In the genomic region with DNA sequence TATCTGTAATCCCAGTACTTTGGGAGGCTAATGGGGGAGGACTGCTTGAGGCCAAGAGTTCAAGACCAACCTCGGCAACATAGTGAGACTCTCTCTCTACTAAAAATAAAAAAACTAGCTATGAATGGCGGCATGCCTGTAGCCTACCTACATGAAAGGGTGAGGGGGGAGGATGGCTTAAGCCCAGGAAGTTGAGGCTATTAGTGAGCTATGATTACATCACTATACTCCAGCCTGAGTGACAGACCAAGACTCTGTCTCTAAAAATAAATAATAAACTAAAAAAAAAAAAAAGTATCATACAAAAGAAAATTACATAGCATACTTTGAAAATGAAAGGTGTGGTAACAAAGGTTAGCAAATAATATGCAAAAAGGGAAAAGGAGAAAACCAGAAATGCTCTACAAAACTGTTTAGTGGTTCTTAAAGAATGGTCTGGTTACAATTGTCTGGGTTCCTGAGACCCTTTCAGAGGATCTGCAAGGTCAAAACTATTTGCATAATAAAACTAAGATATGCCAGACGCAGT, we compare ENCODE assay signal across 3 cellular contexts.
A peak's percentile ranks its signal among the peaks of the same experiment; 100 is the strongest.
TF ChIP-seq lines count a peak whose summit lies in the region.

No MANE protein-coding gene starts in this region.

TF ChIP-seq in GM23338, 12 proteins besides CTCF, POLR2A, EP300 and RAD21 (continues in another document):
- TF ChIP-seq POLR2AphosphoS5 (IDR thresholded peaks at IDR 0.05; ENCODE audit: low read depth) = no peak
- TF ChIP-seq, protein P1, sequence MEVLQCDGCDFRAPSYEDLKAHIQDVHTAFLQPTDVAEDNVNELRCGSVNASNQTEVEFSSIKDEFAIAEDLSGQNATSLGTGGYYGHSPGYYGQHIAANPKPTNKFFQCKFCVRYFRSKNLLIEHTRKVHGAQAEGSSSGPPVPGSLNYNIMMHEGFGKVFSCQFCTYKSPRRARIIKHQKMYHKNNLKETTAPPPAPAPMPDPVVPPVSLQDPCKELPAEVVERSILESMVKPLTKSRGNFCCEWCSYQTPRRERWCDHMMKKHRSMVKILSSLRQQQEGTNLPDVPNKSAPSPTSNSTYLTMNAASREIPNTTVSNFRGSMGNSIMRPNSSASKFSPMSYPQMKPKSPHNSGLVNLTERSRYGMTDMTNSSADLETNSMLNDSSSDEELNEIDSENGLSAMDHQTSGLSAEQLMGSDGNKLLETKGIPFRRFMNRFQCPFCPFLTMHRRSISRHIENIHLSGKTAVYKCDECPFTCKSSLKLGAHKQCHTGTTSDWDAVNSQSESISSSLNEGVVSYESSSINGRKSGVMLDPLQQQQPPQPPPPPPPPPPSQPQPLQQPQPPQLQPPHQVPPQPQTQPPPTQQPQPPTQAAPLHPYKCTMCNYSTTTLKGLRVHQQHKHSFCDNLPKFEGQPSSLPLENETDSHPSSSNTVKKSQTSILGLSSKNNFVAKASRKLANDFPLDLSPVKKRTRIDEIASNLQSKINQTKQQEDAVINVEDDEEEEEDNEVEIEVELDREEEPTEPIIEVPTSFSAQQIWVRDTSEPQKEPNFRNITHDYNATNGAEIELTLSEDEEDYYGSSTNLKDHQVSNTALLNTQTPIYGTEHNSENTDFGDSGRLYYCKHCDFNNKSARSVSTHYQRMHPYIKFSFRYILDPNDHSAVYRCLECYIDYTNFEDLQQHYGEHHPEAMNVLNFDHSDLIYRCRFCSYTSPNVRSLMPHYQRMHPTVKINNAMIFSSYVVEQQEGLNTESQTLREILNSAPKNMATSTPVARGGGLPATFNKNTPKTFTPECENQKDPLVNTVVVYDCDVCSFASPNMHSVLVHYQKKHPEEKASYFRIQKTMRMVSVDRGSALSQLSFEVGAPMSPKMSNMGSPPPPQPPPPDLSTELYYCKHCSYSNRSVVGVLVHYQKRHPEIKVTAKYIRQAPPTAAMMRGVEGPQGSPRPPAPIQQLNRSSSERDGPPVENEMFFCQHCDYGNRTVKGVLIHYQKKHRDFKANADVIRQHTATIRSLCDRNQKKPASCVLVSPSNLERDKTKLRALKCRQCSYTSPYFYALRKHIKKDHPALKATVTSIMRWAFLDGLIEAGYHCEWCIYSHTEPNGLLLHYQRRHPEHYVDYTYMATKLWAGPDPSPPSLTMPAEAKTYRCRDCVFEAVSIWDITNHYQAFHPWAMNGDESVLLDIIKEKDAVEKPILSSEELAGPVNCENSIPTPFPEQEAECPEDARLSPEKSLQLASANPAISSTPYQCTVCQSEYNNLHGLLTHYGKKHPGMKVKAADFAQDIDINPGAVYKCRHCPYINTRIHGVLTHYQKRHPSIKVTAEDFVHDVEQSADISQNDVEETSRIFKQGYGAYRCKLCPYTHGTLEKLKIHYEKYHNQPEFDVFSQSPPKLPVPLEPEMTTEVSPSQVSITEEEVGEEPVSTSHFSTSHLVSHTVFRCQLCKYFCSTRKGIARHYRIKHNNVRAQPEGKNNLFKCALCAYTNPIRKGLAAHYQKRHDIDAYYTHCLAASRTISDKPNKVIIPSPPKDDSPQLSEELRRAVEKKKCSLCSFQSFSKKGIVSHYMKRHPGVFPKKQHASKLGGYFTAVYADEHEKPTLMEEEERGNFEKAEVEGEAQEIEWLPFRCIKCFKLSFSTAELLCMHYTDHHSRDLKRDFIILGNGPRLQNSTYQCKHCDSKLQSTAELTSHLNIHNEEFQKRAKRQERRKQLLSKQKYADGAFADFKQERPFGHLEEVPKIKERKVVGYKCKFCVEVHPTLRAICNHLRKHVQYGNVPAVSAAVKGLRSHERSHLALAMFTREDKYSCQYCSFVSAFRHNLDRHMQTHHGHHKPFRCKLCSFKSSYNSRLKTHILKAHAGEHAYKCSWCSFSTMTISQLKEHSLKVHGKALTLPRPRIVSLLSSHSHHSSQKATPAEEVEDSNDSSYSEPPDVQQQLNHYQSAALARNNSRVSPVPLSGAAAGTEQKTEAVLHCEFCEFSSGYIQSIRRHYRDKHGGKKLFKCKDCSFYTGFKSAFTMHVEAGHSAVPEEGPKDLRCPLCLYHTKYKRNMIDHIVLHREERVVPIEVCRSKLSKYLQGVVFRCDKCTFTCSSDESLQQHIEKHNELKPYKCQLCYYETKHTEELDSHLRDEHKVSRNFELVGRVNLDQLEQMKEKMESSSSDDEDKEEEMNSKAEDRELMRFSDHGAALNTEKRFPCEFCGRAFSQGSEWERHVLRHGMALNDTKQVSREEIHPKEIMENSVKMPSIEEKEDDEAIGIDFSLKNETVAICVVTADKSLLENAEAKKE (CRISPR knock-in tag; IDR thresholded peaks at IDR 0.05) = no peak

TF ChIP-seq in HEK293, 187 proteins besides CTCF, POLR2A, EP300 and RAD21:
- TF ChIP-seq, protein P2, sequence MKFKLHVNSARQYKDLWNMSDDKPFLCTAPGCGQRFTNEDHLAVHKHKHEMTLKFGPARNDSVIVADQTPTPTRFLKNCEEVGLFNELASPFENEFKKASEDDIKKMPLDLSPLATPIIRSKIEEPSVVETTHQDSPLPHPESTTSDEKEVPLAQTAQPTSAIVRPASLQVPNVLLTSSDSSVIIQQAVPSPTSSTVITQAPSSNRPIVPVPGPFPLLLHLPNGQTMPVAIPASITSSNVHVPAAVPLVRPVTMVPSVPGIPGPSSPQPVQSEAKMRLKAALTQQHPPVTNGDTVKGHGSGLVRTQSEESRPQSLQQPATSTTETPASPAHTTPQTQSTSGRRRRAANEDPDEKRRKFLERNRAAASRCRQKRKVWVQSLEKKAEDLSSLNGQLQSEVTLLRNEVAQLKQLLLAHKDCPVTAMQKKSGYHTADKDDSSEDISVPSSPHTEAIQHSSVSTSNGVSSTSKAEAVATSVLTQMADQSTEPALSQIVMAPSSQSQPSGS (tag by site-specific recombination; IDR thresholded peaks at IDR 0.05; ENCODE audit: low read depth) = peak; percentile 44; the same call in 1 of the 2 replicates
- no peak for TF ChIP-seq BCL11B (tag by site-specific recombination; IDR thresholded peaks at IDR 0.05; ENCODE audit: low read depth)

TF ChIP-seq in GM12878, 131 proteins besides CTCF, POLR2A, EP300 and RAD21:
- TF ChIP-seq, protein P3, sequence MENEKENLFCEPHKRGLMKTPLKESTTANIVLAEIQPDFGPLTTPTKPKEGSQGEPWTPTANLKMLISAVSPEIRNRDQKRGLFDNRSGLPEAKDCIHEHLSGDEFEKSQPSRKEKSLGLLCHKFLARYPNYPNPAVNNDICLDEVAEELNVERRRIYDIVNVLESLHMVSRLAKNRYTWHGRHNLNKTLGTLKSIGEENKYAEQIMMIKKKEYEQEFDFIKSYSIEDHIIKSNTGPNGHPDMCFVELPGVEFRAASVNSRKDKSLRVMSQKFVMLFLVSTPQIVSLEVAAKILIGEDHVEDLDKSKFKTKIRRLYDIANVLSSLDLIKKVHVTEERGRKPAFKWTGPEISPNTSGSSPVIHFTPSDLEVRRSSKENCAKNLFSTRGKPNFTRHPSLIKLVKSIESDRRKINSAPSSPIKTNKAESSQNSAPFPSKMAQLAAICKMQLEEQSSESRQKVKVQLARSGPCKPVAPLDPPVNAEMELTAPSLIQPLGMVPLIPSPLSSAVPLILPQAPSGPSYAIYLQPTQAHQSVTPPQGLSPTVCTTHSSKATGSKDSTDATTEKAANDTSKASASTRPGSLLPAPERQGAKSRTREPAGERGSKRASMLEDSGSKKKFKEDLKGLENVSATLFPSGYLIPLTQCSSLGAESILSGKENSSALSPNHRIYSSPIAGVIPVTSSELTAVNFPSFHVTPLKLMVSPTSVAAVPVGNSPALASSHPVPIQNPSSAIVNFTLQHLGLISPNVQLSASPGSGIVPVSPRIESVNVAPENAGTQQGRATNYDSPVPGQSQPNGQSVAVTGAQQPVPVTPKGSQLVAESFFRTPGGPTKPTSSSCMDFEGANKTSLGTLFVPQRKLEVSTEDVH (IDR thresholded peaks at IDR 0.05; ENCODE audit: low read depth, partially characterized antibody) = no peak
- TF ChIP-seq, protein P4, sequence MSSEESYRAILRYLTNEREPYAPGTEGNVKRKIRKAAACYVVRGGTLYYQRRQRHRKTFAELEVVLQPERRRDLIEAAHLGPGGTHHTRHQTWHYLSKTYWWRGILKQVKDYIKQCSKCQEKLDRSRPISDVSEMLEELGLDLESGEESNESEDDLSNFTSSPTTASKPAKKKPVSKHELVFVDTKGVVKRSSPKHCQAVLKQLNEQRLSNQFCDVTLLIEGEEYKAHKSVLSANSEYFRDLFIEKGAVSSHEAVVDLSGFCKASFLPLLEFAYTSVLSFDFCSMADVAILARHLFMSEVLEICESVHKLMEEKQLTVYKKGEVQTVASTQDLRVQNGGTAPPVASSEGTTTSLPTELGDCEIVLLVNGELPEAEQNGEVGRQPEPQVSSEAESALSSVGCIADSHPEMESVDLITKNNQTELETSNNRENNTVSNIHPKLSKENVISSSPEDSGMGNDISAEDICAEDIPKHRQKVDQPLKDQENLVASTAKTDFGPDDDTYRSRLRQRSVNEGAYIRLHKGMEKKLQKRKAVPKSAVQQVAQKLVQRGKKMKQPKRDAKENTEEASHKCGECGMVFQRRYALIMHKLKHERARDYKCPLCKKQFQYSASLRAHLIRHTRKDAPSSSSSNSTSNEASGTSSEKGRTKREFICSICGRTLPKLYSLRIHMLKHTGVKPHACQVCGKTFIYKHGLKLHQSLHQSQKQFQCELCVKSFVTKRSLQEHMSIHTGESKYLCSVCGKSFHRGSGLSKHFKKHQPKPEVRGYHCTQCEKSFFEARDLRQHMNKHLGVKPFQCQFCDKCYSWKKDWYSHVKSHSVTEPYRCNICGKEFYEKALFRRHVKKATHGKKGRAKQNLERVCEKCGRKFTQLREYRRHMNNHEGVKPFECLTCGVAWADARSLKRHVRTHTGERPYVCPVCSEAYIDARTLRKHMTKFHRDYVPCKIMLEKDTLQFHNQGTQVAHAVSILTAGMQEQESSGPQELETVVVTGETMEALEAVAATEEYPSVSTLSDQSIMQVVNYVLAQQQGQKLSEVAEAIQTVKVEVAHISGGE (CRISPR knock-in tag; IDR thresholded peaks at IDR 0.05) = no peak
- TF ChIP-seq, protein P5, sequence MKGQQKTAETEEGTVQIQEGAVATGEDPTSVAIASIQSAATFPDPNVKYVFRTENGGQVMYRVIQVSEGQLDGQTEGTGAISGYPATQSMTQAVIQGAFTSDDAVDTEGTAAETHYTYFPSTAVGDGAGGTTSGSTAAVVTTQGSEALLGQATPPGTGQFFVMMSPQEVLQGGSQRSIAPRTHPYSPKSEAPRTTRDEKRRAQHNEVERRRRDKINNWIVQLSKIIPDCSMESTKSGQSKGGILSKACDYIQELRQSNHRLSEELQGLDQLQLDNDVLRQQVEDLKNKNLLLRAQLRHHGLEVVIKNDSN (IDR thresholded peaks at IDR 0.05; ENCODE audit: borderline replicate concordance, extremely low read length, insufficient read depth, low read depth, low read length) = no peak
- TF ChIP-seq, protein P6, sequence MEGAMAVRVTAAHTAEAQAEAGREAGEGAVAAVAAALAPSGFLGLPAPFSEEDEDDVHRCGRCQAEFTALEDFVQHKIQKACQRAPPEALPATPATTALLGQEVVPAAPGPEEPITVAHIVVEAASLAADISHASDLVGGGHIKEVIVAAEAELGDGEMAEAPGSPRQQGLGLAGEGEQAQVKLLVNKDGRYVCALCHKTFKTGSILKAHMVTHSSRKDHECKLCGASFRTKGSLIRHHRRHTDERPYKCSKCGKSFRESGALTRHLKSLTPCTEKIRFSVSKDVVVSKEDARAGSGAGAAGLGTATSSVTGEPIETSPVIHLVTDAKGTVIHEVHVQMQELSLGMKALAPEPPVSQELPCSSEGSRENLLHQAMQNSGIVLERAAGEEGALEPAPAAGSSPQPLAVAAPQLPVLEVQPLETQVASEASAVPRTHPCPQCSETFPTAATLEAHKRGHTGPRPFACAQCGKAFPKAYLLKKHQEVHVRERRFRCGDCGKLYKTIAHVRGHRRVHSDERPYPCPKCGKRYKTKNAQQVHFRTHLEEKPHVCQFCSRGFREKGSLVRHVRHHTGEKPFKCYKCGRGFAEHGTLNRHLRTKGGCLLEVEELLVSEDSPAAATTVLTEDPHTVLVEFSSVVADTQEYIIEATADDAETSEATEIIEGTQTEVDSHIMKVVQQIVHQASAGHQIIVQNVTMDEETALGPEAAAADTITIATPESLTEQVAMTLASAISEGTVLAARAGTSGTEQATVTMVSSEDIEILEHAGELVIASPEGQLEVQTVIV (IDR thresholded peaks at IDR 0.05; ENCODE audit: borderline replicate concordance, partially characterized antibody) = no peak
- no peak for TF ChIP-seq HDGF (IDR thresholded peaks at IDR 0.05)
- TF ChIP-seq, protein P7, sequence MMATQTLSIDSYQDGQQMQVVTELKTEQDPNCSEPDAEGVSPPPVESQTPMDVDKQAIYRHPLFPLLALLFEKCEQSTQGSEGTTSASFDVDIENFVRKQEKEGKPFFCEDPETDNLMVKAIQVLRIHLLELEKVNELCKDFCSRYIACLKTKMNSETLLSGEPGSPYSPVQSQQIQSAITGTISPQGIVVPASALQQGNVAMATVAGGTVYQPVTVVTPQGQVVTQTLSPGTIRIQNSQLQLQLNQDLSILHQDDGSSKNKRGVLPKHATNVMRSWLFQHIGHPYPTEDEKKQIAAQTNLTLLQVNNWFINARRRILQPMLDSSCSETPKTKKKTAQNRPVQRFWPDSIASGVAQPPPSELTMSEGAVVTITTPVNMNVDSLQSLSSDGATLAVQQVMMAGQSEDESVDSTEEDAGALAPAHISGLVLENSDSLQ (IDR thresholded peaks at IDR 0.05) = 0 out of 2 replicates have a peak, but pooled peaks have one; percentile 21
- TF ChIP-seq PAX8 (IDR thresholded peaks at IDR 0.05) = no peak
